In the genomic region with DNA sequence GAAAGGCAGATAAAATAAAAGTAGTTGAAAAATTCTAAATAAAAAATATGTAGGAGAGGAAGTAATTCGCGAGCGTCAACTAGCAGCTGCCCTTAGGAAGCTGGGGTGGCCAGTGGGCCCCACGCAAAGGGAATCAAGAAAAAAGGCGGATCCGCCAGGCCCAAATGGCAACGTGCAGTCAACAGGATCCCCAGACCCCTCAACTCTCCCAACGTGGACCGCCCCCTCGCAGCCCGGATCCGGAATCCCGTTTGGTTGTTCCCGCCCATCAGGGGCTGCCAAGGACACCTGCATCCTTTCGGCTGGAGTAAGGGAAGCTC, we compare ENCODE assay signal across 8 cellular contexts.
DNase-seq lines count a peak whose midpoint lies in the region; ATAC-seq and TF ChIP-seq lines count a peak whose summit lies in the region.

No MANE protein-coding gene starts in this region.

- peak overlapping the region; percentile 80 to 95 for H3K4me3 ChIP-seq in mucosa of rectum (ENCODE audit: low read length in 2 of 2)

- no peaks in the 10 kb centered on the region for H3K9me3 Mint-ChIP-seq in dendritic cell treated with granulocyte-macrophage colony-stimulating factor and Interleukin-4, amounts not matched to agents 40 ng/mL and 50 ng/mL, for 4 days

- H3K9me3 ChIP-seq in KOPT-K1 (ENCODE audit: insufficient read depth, low read length, poor library complexity, severe bottlenecking) (no peaks in the 10 kb centered on the region), mucosa of rectum (ENCODE audit: control insufficient read depth in 2 of 2, low read length in 2 of 2) (no peaks in the 10 kb centered on the region)

- peaks cover 9 to 10% of the 10 kb centered on the region in 2 donors for H3K4me1 ChIP-seq in mucosa of rectum (ENCODE audit: control insufficient read depth in 2 of 2, insufficient read depth in 2 of 2, low read length in 2 of 2)

- no peak for DNase-seq in stimulated activated naive CD4-positive, alpha-beta T cell treated with Interleukin-2 at 50 U/mL for 16 hours (lab: John Stamatoyannopoulos, UW)
- DNase-seq in NAMALWA (ENCODE audit: low spot score) (no peak), NOMO-1 (lab: John Stamatoyannopoulos, UW; ENCODE audit: unreplicated experiment in 2 of 2) (no peak)

- peak; percentile 33 for ATAC-seq in GM21381 (IDR thresholded peaks at IDR 0.05; ENCODE audit: unreplicated experiment)

- H3K27ac ChIP-seq in C4-2B (peak overlapping the region; percentile 87), KOPT-K1 (ENCODE audit: low read depth, low read length, poor library complexity, severe bottlenecking) (peak overlapping the region; percentile 64), mucosa of rectum (ENCODE audit: low read depth in 2 of 2, low read length in 2 of 2) (peak overlapping the region in 1 of 2 donors; percentile 79)

- no peaks in the 10 kb centered on the region for H3K27me3 Mint-ChIP-seq in dendritic cell treated with granulocyte-macrophage colony-stimulating factor and Interleukin-4, amounts not matched to agents 40 ng/mL and 50 ng/mL, for 4 days

- H3K27me3 ChIP-seq in mucosa of rectum (ENCODE audit: control insufficient read depth in 2 of 2, insufficient read depth in 2 of 2, low read length in 2 of 2), result no peaks in the 10 kb centered on the region

- peak overlapping the region; percentile 90 for H3K27ac Mint-ChIP-seq in dendritic cell treated with granulocyte-macrophage colony-stimulating factor and Interleukin-4, amounts not matched to agents 40 ng/mL and 50 ng/mL, for 4 days

- peaks cover 17% of the 10 kb centered on the region for H3K4me1 Mint-ChIP-seq in dendritic cell treated with granulocyte-macrophage colony-stimulating factor and Interleukin-4, amounts not matched to agents 40 ng/mL and 50 ng/mL, for 4 days (ENCODE audit: low read depth)

- H3K36me3 ChIP-seq in KOPT-K1 (ENCODE audit: insufficient read depth, low read length) (peaks cover 25% of the 10 kb centered on the region), mucosa of rectum (ENCODE audit: control insufficient read depth in 2 of 2, insufficient read depth in 2 of 2, low read length in 2 of 2) (peaks cover 7 to 16% of the 10 kb centered on the region in 2 donors)

- no peak for TF ChIP-seq CTCF in C4-2B (conservative IDR thresholded peaks at IDR 0.05)

- H3K9ac ChIP-seq in mucosa of rectum (ENCODE audit: low read depth in 1 of 2, low read length in 2 of 2), result peak overlapping the region; percentile 48 to 57

- H3K4me3 Mint-ChIP-seq in dendritic cell treated with granulocyte-macrophage colony-stimulating factor and Interleukin-4, amounts not matched to agents 40 ng/mL and 50 ng/mL, for 4 days, result peak overlapping the region; percentile 86

- peaks cover 32% of the 10 kb centered on the region for H3K36me3 Mint-ChIP-seq in dendritic cell treated with granulocyte-macrophage colony-stimulating factor and Interleukin-4, amounts not matched to agents 40 ng/mL and 50 ng/mL, for 4 days (ENCODE audit: low read depth)

- intact Hi-C loops in dendritic cell treated with granulocyte-macrophage colony-stimulating factor and Interleukin-4, amounts not matched to agents 40 ng/mL and 50 ng/mL, for 4 days (cut with micrococcal nuclease), result loop anchor here (2.0 to 5.0 kb wide), 4 partner anchors 30 to 179 kb away; partner anchors contain the start of genes RBBP9, SMIM26 and ZNF133
